ENCODE assay signal across 9 cellular contexts in genomic region chr6:98831057-98832031, GRCh38. TPM values are rescaled to one million over a fixed set of nuclear protein-coding genes. Genes with fewer than 3 reads are reported as not detected.
DNase-seq lines count a peak whose midpoint lies in the region; ATAC-seq and TF ChIP-seq lines count a peak whose summit lies in the region.
"Had no signal": no experiment of that assay in that cellular context is flagged by ENCODE, and none has a peak within 500 bp of the region (broad histone marks: within the 10 kb centered on the region; RNA-seq: fewer than 3 reads in every experiment).

No MANE protein-coding gene starts in this region.

- H3K27ac ChIP-seq in CD4-positive, alpha-beta T cell (ENCODE audit: low read depth, low read length), result no peak overlapping the region

- TF ChIP-seq CTCF in CD4-positive, alpha-beta T cell (IDR thresholded peaks at IDR 0.05), result no peak
- no peak for TF ChIP-seq CTCF in HFFc6 (IDR thresholded peaks at IDR 0.05)

- H3K4me3 Mint-ChIP-seq in CD4-positive, alpha-beta T cell, result peak overlapping the region; percentile 77
- H3K4me3 Mint-ChIP-seq in HFFc6, result peak overlapping the region; percentile 42; the same call in 1 of the 2 replicates
- peak overlapping the region; percentile 79 to 82 for H3K4me3 Mint-ChIP-seq in activated T-cell treated with anti-CD3 and anti-CD28 coated beads, Interleukin-2, amount 50 U/mL, for 72 hours
- peak overlapping the region; percentile 37 for H3K4me3 Mint-ChIP-seq in memory B cell

- no peak overlapping the region for H3K27ac Mint-ChIP-seq in CD4-positive, alpha-beta T cell
- no peak overlapping the region for H3K27ac Mint-ChIP-seq in HFFc6
- no peak overlapping the region for H3K27ac Mint-ChIP-seq in activated T-cell treated with anti-CD3 and anti-CD28 coated beads, Interleukin-2, amount 50 U/mL, for 72 hours
- H3K27ac Mint-ChIP-seq in memory B cell, result no peak overlapping the region

- CTCF ChIA-PET in CD4-positive, alpha-beta T cell (lab: Charles Lee), result no interaction called here

- peaks cover 44% of the 10 kb centered on the region for H3K4me1 Mint-ChIP-seq in CD4-positive, alpha-beta T cell (ENCODE audit: low read depth)
- peaks cover 44% of the 10 kb centered on the region for H3K4me1 Mint-ChIP-seq in HFFc6 (ENCODE audit: low read depth)
- peaks cover 60% of the 10 kb centered on the region for H3K4me1 Mint-ChIP-seq in activated T-cell treated with anti-CD3 and anti-CD28 coated beads, Interleukin-2, amount 50 U/mL, for 72 hours (ENCODE audit: low read depth)
- peaks cover 27% of the 10 kb centered on the region for H3K4me1 Mint-ChIP-seq in memory B cell

- in situ Hi-C loops in KBM-7 (cut with MboI; ENCODE audit: low pct_unique_long_range_greater_than_20kb, low sequenced_read_pairs), result no loop called here

- peaks cover 6% of the 10 kb centered on the region for H3K36me3 Mint-ChIP-seq in CD4-positive, alpha-beta T cell (ENCODE audit: low read depth)
- H3K36me3 Mint-ChIP-seq in HFFc6 (ENCODE audit: low read depth), result no peaks in the 10 kb centered on the region
- peaks cover 2 to 3% of the 10 kb centered on the region in 2 donors for H3K36me3 Mint-ChIP-seq in activated T-cell treated with anti-CD3 and anti-CD28 coated beads, Interleukin-2, amount 50 U/mL, for 72 hours (ENCODE audit: insufficient read depth in 2 of 2)
- peaks cover 4% of the 10 kb centered on the region for H3K36me3 Mint-ChIP-seq in memory B cell

- peaks cover 86% of the 10 kb centered on the region for H3K27me3 ChIP-seq in CD4-positive, alpha-beta T cell (ENCODE audit: control insufficient read depth, insufficient read depth, low read length)

- no peak for ATAC-seq in CD4-positive, alpha-beta T cell (ENCODE audit: poor library complexity)
- no peak for ATAC-seq in activated T-cell treated with anti-CD3 and anti-CD28 coated beads, Interleukin-2, amount 50 U/mL, for 72 hours (replicated peaks in 1 of 2)
- ATAC-seq in memory B cell (ENCODE audit: low read depth), result no peak

- H3K9me3 ChIP-seq in CD4-positive, alpha-beta T cell (ENCODE audit: control insufficient read depth, low read length), result no peaks in the 10 kb centered on the region

- no peaks in the 10 kb centered on the region for H3K9me3 Mint-ChIP-seq in CD4-positive, alpha-beta T cell
- H3K9me3 Mint-ChIP-seq in HFFc6, result no peaks in the 10 kb centered on the region
- H3K9me3 Mint-ChIP-seq in activated T-cell treated with anti-CD3 and anti-CD28 coated beads, Interleukin-2, amount 50 U/mL, for 72 hours, result no peaks in the 10 kb centered on the region
- H3K9me3 Mint-ChIP-seq in memory B cell, result peaks cover 2% of the 10 kb centered on the region

- POLR2A ChIA-PET in CD4-positive, alpha-beta T cell (lab: Charles Lee), result interaction anchor here (1.1 kb wide), 1 partner anchor 12 kb away, joined by 5 read pairs; no protein-coding TSS in a partner anchor

- H3K27me3 Mint-ChIP-seq in CD4-positive, alpha-beta T cell, result peaks cover 91% of the 10 kb centered on the region
- H3K27me3 Mint-ChIP-seq in HFFc6 (ENCODE audit: insufficient read depth) (peaks cover 63% of the 10 kb centered on the region), memory B cell (peaks cover 34% of the 10 kb centered on the region)
- H3K27me3 Mint-ChIP-seq in activated T-cell treated with anti-CD3 and anti-CD28 coated beads, Interleukin-2, amount 50 U/mL, for 72 hours (ENCODE audit: low read depth), result peaks cover 88% of the 10 kb centered on the region

- intact Hi-C loops in CD4-positive, alpha-beta T cell (cut with DNase I, micrococcal nuclease), result loop anchor here in 1 of 2 experiments (5.0 kb wide), 1 partner anchor 1626 kb away; no protein-coding TSS in a partner anchor

- no peak for DNase-seq in CD4-positive, alpha-beta T cell
- DNase-seq in HFFc6 (no peak), memory B cell (ENCODE audit: low spot score in 2 of 2) (no peak), KBM-7 (no peak), SKM-1 (lab: John Stamatoyannopoulos, UW; ENCODE audit: unreplicated experiment) (no peak), GM03348 (ENCODE audit: low spot score) (no peak), HPDE6-E6E7 (ENCODE audit: extremely low spot score) (no peak)
- peak; percentile 3 to 4 for DNase-seq in activated T-cell treated with anti-CD3 and anti-CD28 coated beads, Interleukin-2, amount 50 U/mL, for 72 hours
- DNase-seq: NCI-H226 had no signal

RNA-seq across cellular contexts. Expression of gene POU3F2, which starts 3.0 kb away (rescaled TPM):
- total RNA-seq in CD4-positive, alpha-beta T cell, result not detected
- under 1 TPM in 2 of 6 experiments, not detected in 4; 0.02 TPM for total RNA-seq in HFFc6 (2021; fragmentation: NEBNext Ultra II Directional; extraction: Animal tissue kit (Norgen Biotek cat#: 25700))
- not detected for total RNA-seq in activated T-cell treated with anti-CD3 and anti-CD28 coated beads, Interleukin-2, amount 50 U/mL, for 72 hours

Comparison
In these comparisons a context has a peak if more than half of its experiments do, and no peak if none do; other contexts are left out.
1. DNase-seq: peak in activated T-cell treated with anti-CD3 and anti-CD28 coated beads, Interleukin-2, amount 50 U/mL, for 72 hours (2 of 2); none in CD4-positive, alpha-beta T cell (0 of 10), HFFc6 (single experiment), memory B cell (0 of 2), KBM-7 (single experiment), SKM-1 (single experiment), GM03348 (single experiment) and HPDE6-E6E7 (single experiment).
2. Peak in every context shown above with its lines, with median percentiles within 50 percentile points of each other: H3K4me3 Mint-ChIP-seq.